In genomic region chr17:57570740-57571344, GRCh38 we compare ENCODE assay signal across 15 cellular contexts.
A peak's percentile ranks its signal among the peaks of the same experiment; 100 is the strongest.
DNase-seq lines count a peak whose midpoint lies in the region; ATAC-seq and TF ChIP-seq lines count a peak whose summit lies in the region.
"Had no signal": no experiment of that assay in that cellular context is flagged by ENCODE, and none has a peak within 500 bp of the region (broad histone marks: within the 10 kb centered on the region; RNA-seq: fewer than 3 reads in every experiment).

No MANE protein-coding gene starts in this region.

- no peaks in the 10 kb centered on the region for H3K27me3 Mint-ChIP-seq in nephron progenitor cell (ENCODE audit: low read depth, poor library complexity)
- peaks cover 0 to 2% (median 0%) of the 10 kb centered on the region in 3 donors for H3K27me3 Mint-ChIP-seq in immature natural killer cell (ENCODE audit: low read depth in 3 of 3)
- H3K27me3 Mint-ChIP-seq: CD4-positive, CD25-positive, alpha-beta regulatory T cell; stimulated activated naive CD8-positive, alpha-beta T cell treated with anti-CD3 and anti-CD28 coated beads, Interleukin-15, amount 100 ng/mL, for 72 hours had no signal

- H3K4me3 Mint-ChIP-seq in nephron progenitor cell (no peak overlapping the region), immature natural killer cell (no peak overlapping the region)
- H3K4me3 Mint-ChIP-seq: activated T-cell treated with anti-CD3 and anti-CD28 coated beads, Interleukin-2, amount 50 U/mL, for 72 hours; CD4-positive, CD25-positive, alpha-beta regulatory T cell; stimulated activated naive CD8-positive, alpha-beta T cell treated with anti-CD3 and anti-CD28 coated beads, Interleukin-15, amount 100 ng/mL, for 72 hours had no signal

- TF ChIP-seq CTCF in nephron progenitor cell (IDR thresholded peaks at IDR 0.05) = no peak

- H3K36me3 Mint-ChIP-seq in nephron progenitor cell (ENCODE audit: low read depth) (peaks cover 34% of the 10 kb centered on the region), immature natural killer cell (peaks cover 0 to 3% (median 2%) of the 10 kb centered on the region in 3 donors)

- DNase-seq in DMS79 (lab: John Stamatoyannopoulos, UW) (peak; percentile 80), NCI-H2081 treated with DMSO at 0.1 percent for 48 hours (lab: John Stamatoyannopoulos, UW) (peak; percentile 67), caudate nucleus (lab: John Stamatoyannopoulos, UW) (peak in 12 of 61 donors; percentile 15 to 66 (median 41)), nephron progenitor cell (no peak), AG08396 (ENCODE audit: low spot score) (no peak), immature natural killer cell (no peak)
- no peak for DNase-seq in effector CD8-positive, alpha-beta T cell (lab: John Stamatoyannopoulos, UW)
- DNase-seq: activated T-cell treated with anti-CD3 and anti-CD28 coated beads, Interleukin-2, amount 50 U/mL, for 72 hours; CD4-positive, CD25-positive, alpha-beta regulatory T cell; KG1; retina; stimulated activated CD4-positive, alpha-beta T cell treated with anti-CD3 and anti-CD28 coated beads, Interleukin-4, amount 100 ng/mL, for 24 hours; stimulated activated naive CD8-positive, alpha-beta T cell treated with anti-CD3 and anti-CD28 coated beads, Interleukin-15, amount 100 ng/mL, for 72 hours had no signal

- ATAC-seq in HG03175 (IDR thresholded peaks at IDR 0.05; ENCODE audit: unreplicated experiment) = no peak
- ATAC-seq: activated T-cell treated with anti-CD3 and anti-CD28 coated beads, Interleukin-2, amount 50 U/mL, for 72 hours; stimulated activated naive CD8-positive, alpha-beta T cell treated with anti-CD3 and anti-CD28 coated beads, Interleukin-15, amount 100 ng/mL, for 72 hours had no signal

- H3K27ac Mint-ChIP-seq in nephron progenitor cell (peak overlapping the region; percentile 85), immature natural killer cell (peak overlapping the region in 1 of 6 donors; percentile 6)
- H3K27ac Mint-ChIP-seq: activated T-cell treated with anti-CD3 and anti-CD28 coated beads, Interleukin-2, amount 50 U/mL, for 72 hours had no signal

- H3K4me1 Mint-ChIP-seq in nephron progenitor cell = peaks cover 76% of the 10 kb centered on the region
- peaks cover 5 to 8% of the 10 kb centered on the region in 2 donors for H3K4me1 Mint-ChIP-seq in immature natural killer cell

- H3K9me3 Mint-ChIP-seq in nephron progenitor cell (no peaks in the 10 kb centered on the region), immature natural killer cell (no peaks in the 10 kb centered on the region)
- H3K9me3 Mint-ChIP-seq: activated T-cell treated with anti-CD3 and anti-CD28 coated beads, Interleukin-2, amount 50 U/mL, for 72 hours; CD4-positive, CD25-positive, alpha-beta regulatory T cell; stimulated activated naive CD8-positive, alpha-beta T cell treated with anti-CD3 and anti-CD28 coated beads, Interleukin-15, amount 100 ng/mL, for 72 hours had no signal

- peak overlapping the region; percentile 79 for H3K27ac ChIP-seq in caudate nucleus (ENCODE audit: low read depth, low read length)
- H3K27ac ChIP-seq: epithelial cell of prostate had no signal

Comparison
In these comparisons a context has a peak if more than half of its experiments do, and no peak if none do; other contexts are left out.
1. DNase-seq: peak in DMS79 (single experiment) and NCI-H2081 treated with DMSO at 0.1 percent for 48 hours (single experiment); none in nephron progenitor cell (single experiment), effector CD8-positive, alpha-beta T cell (single experiment), AG08396 (single experiment) and immature natural killer cell (0 of 3).